8 cellular contexts compared by ENCODE assay signal in the genomic region with DNA sequence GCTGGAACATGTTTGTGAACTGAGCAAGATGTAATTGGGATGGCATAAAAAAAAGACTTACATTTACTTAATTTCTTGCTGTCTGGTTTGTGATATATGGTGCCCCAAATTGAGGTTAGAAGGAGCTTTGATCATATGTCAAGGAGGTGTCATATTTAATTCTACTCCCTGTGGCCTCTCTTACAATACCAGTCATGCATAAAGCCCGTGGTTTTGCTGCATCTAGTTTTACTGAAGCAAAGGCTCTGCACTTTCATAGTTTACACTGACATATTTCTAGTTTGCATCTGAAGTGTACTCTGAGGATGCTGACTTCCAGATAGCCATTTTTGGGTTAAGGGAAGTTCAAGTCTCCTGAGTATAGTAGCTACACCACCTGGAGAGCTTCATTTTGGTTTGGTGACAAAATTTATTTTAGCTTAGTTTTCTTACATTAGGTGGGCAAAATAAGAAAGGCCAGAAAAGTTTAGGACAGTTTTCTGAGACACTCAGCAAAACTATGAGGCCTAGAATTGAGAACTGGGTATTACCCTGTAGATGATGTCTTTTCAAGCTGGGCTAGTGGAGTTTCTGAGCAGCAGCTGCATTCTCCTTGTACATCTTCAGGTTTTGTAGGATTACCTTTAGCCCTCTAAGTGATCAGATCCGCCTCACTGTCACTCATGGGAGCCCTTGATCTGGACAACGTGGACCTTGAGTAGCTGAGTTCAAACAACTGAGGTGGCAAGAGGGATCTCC. TPM values are rescaled to one million over a fixed set of nuclear protein-coding genes. Genes with fewer than 3 reads are reported as not detected.
DNase-seq lines count a peak whose midpoint lies in the region; ATAC-seq and TF ChIP-seq lines count a peak whose summit lies in the region.
"Not testable (repeated sequence)": the region's sequence is repeated elsewhere in the genome, so short reads cannot be mapped to it uniquely, and the experiment has no call there.

No MANE protein-coding gene starts in this region.

- CTCF ChIA-PET in OCI-LY7 (lab: Charles Lee; ENCODE audit: unreplicated experiment): not testable (repeated sequence)

- H3K36me3 Mint-ChIP-seq in activated naive CD8-positive, alpha-beta T cell treated with anti-CD3 and anti-CD28 coated beads, Interleukin-2, amount 10 ng/mL, durations not matched to agents 7 days and 5 days; stimulated activated memory B cell treated with anti-CD40 and anti-IgM and Interleukin-4, amounts not matched to agents 10 μg/mL and 1 μg/mL and 100 μg/mL, for 72 hours: not testable (repeated sequence)

- not testable (repeated sequence) for H3K9me3 ChIP-seq in OCI-LY7 (ENCODE audit: low read length)

- not testable (repeated sequence) for DNase-seq in OCI-LY7 (ENCODE audit: low spot score); activated naive CD8-positive, alpha-beta T cell treated with anti-CD3 and anti-CD28 coated beads, Interleukin-2, amount 10 ng/mL, durations not matched to agents 7 days and 5 days

- H3K4me1 ChIP-seq in OCI-LY7 (ENCODE audit: insufficient read depth, low read length, poor library complexity, severe bottlenecking): not testable (repeated sequence)

- H4K20me1 ChIP-seq in OCI-LY7 (ENCODE audit: insufficient read depth, low read length): not testable (repeated sequence)

- intact Hi-C loops in OCI-LY7 (cut with micrococcal nuclease; ENCODE audit: unreplicated experiment): not testable (repeated sequence)

- H3K4me1 Mint-ChIP-seq in activated naive CD8-positive, alpha-beta T cell treated with anti-CD3 and anti-CD28 coated beads, Interleukin-2, amount 10 ng/mL, durations not matched to agents 7 days and 5 days; stimulated activated memory B cell treated with anti-CD40 and anti-IgM and Interleukin-4, amounts not matched to agents 10 μg/mL and 1 μg/mL and 100 μg/mL, for 72 hours: not testable (repeated sequence)

- not testable (repeated sequence) for H3K9me3 Mint-ChIP-seq in activated naive CD8-positive, alpha-beta T cell treated with anti-CD3 and anti-CD28 coated beads, Interleukin-2, amount 10 ng/mL, durations not matched to agents 7 days and 5 days; stimulated activated memory B cell treated with anti-CD40 and anti-IgM and Interleukin-4, amounts not matched to agents 10 μg/mL and 1 μg/mL and 100 μg/mL, for 72 hours

- H3K4me3 Mint-ChIP-seq in activated naive CD8-positive, alpha-beta T cell treated with anti-CD3 and anti-CD28 coated beads, Interleukin-2, amount 10 ng/mL, durations not matched to agents 7 days and 5 days; stimulated activated memory B cell treated with anti-CD40 and anti-IgM and Interleukin-4, amounts not matched to agents 10 μg/mL and 1 μg/mL and 100 μg/mL, for 72 hours: not testable (repeated sequence)

- not testable (repeated sequence) for H3K36me3 ChIP-seq in OCI-LY7 (ENCODE audit: insufficient read depth, low read length)

- not testable (repeated sequence) for H3K4me3 ChIP-seq in OCI-LY7 (ENCODE audit: low read depth, low read length, poor library complexity, severe bottlenecking)

- POLR2A ChIA-PET in OCI-LY7 (lab: Charles Lee); activated naive CD8-positive, alpha-beta T cell treated with anti-CD3 and anti-CD28 coated beads, Interleukin-2, amount 10 ng/mL, durations not matched to agents 7 days and 5 days (lab: Charles Lee): not testable (repeated sequence)

- TF ChIP-seq CTCF in OCI-LY7 (conservative IDR thresholded peaks at IDR 0.05; ENCODE audit: low read length): not testable (repeated sequence)

- not testable (repeated sequence) for H3K27me3 Mint-ChIP-seq in activated naive CD8-positive, alpha-beta T cell treated with anti-CD3 and anti-CD28 coated beads, Interleukin-2, amount 10 ng/mL, durations not matched to agents 7 days and 5 days; stimulated activated memory B cell treated with anti-CD40 and anti-IgM and Interleukin-4, amounts not matched to agents 10 μg/mL and 1 μg/mL and 100 μg/mL, for 72 hours

- not testable (repeated sequence) for H3K4me2 ChIP-seq in OCI-LY7 (ENCODE audit: low read length)

- H3K27ac ChIP-seq in OCI-LY7 (ENCODE audit: low read depth, low read length, poor library complexity, severe bottlenecking): not testable (repeated sequence)

- not testable (repeated sequence) for H2AFZ ChIP-seq in OCI-LY7 (ENCODE audit: low read length)

- ATAC-seq in GM18499 (IDR thresholded peaks at IDR 0.05; ENCODE audit: insufficient read depth, unreplicated experiment): peak; percentile 59
- ATAC-seq in GM19023 (IDR thresholded peaks at IDR 0.05; ENCODE audit: unreplicated experiment): peak; percentile 58
- ATAC-seq in GM21619 (IDR thresholded peaks at IDR 0.05; ENCODE audit: unreplicated experiment): peak; percentile 60
- ATAC-seq in HG02870 (IDR thresholded peaks at IDR 0.05; ENCODE audit: unreplicated experiment): peak; percentile 54
- ATAC-seq in HG03175 (IDR thresholded peaks at IDR 0.05; ENCODE audit: unreplicated experiment): peak; percentile 55
- ATAC-seq in activated naive CD8-positive, alpha-beta T cell treated with anti-CD3 and anti-CD28 coated beads, Interleukin-2, amount 10 ng/mL, durations not matched to agents 7 days and 5 days (ENCODE audit: low read depth): peak; percentile 39
- peak; percentile 90 for ATAC-seq in stimulated activated memory B cell treated with anti-CD40 and anti-IgM and Interleukin-4, amounts not matched to agents 10 μg/mL and 1 μg/mL and 100 μg/mL, for 72 hours

- H3K9me2 ChIP-seq in OCI-LY7 (ENCODE audit: insufficient read depth, low read length): not testable (repeated sequence)

- H3K79me2 ChIP-seq in OCI-LY7 (ENCODE audit: insufficient read depth, low read depth, low read length): not testable (repeated sequence)

- not testable (repeated sequence) for H3K27ac Mint-ChIP-seq in activated naive CD8-positive, alpha-beta T cell treated with anti-CD3 and anti-CD28 coated beads, Interleukin-2, amount 10 ng/mL, durations not matched to agents 7 days and 5 days; stimulated activated memory B cell treated with anti-CD40 and anti-IgM and Interleukin-4, amounts not matched to agents 10 μg/mL and 1 μg/mL and 100 μg/mL, for 72 hours

- TSS peak; percentile 32 for BruUV-seq in OCI-LY7 (replicated peaks; lab: Mats Ljungman, UMichigan)

RNA-seq across cellular contexts. Expression of gene FAM72C, which starts 48.4 kb away (rescaled TPM):
- total RNA-seq in OCI-LY7 (2014; rRNA removed; shearing (Covaris generic)): 14.7 and 18.0 TPM in 2 replicates
- 44.9 and 52.7 TPM in 2 replicates for total RNA-seq in OCI-LY7 (2022)
- 1 to 10 TPM; 8.0 to 9.1 TPM for total RNA-seq in activated naive CD8-positive, alpha-beta T cell treated with anti-CD3 and anti-CD28 coated beads, Interleukin-2, amount 10 ng/mL, durations not matched to agents 7 days and 5 days

Comparison
In these comparisons a context has a peak if more than half of its experiments do, and no peak if none do; other contexts are left out.
1. ATAC-seq: peak in every context shown above with its lines; median percentile 90 in stimulated activated memory B cell treated with anti-CD40 and anti-IgM and Interleukin-4, amounts not matched to agents 10 μg/mL and 1 μg/mL and 100 μg/mL, for 72 hours; 60 in GM21619; 59 in GM18499; 58 in GM19023; 55 in HG03175; 54 in HG02870; 39 in activated naive CD8-positive, alpha-beta T cell treated with anti-CD3 and anti-CD28 coated beads, Interleukin-2, amount 10 ng/mL, durations not matched to agents 7 days and 5 days.